9 cellular contexts compared by ENCODE assay signal in the genomic region with DNA sequence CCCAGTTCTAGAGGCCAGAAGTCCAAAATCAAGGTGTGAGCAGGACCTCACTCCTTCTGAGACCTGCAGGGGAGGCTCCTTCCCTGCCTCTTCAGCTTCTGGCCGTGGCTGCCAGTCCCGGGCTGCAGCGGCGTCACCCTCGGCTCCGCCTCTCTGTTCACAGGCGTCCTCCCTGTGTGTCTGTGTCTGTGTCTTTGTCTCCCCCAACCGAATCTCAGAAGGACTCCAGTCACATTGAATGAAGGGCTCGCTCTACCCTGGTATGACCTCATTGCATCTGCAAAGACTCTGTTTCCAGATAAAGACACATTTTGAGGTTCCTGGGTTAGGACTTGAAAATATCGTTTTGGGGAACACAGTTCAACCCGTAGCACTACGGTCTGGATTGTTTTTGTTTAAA. TPM values are rescaled to one million over a fixed set of nuclear protein-coding genes. Genes with fewer than 3 reads are reported as not detected.
DNase-seq lines count a peak whose midpoint lies in the region; ATAC-seq and TF ChIP-seq lines count a peak whose summit lies in the region.
"Had no signal": no experiment of that assay in that cellular context is flagged by ENCODE, and none has a peak within 500 bp of the region (broad histone marks: within the 10 kb centered on the region; RNA-seq: fewer than 3 reads in every experiment).

No MANE protein-coding gene starts in this region.

- peaks cover 4% of the 10 kb centered on the region for H3K4me1 Mint-ChIP-seq in activated T-cell treated with anti-CD3 and anti-CD28 coated beads, Interleukin-2, amount 50 U/mL, for 4 hours (ENCODE audit: low read depth)

- H3K9me3 Mint-ChIP-seq in activated T-cell treated with anti-CD3 and anti-CD28 coated beads, Interleukin-2, amount 50 U/mL, for 4 hours: no peaks in the 10 kb centered on the region

- no peak overlapping the region for H3K4me3 ChIP-seq in NT2/D1 (ENCODE audit: insufficient read length, low read depth)
- H3K4me3 ChIP-seq in heart left ventricle: no peak overlapping the region

- H3K36me3 ChIP-seq in NT2/D1 (ENCODE audit: insufficient read depth, insufficient read length, low read length) (no peaks in the 10 kb centered on the region), heart left ventricle (no peaks in the 10 kb centered on the region)

- DNase-seq in DMS 273 (lab: John Stamatoyannopoulos, UW; ENCODE audit: unreplicated experiment): peak; percentile 81
- DNase-seq in NT2/D1 (ENCODE audit: low read depth, low spot score): peak; percentile 59
- DNase-seq in activated T-cell treated with anti-CD3 and anti-CD28 coated beads, Interleukin-2, amount 50 U/mL, for 4 hours: peak; percentile 29
- DNase-seq in heart left ventricle: peak; percentile 36 to 76 (median 58)
- peak; percentile 23 for DNase-seq in renal cortical epithelial cell (ENCODE audit: low read depth)
- no peak for DNase-seq in middle frontal gyrus (ENCODE audit: extremely low spot score, low spot score)
- DNase-seq in cortex of kidney (lab: John Stamatoyannopoulos, UW): no peak

- H3K4me1 ChIP-seq in NT2/D1 (ENCODE audit: insufficient read depth, insufficient read length) (no peaks in the 10 kb centered on the region), heart left ventricle (peaks cover 0 to 14% (median 0%) of the 10 kb centered on the region in 12 donors)

- H3K9ac ChIP-seq in NT2/D1 (ENCODE audit: insufficient read length, low read depth): no peak overlapping the region

- H3K27me3 ChIP-seq in NT2/D1 (ENCODE audit: insufficient read depth, insufficient read length): no peaks in the 10 kb centered on the region
- peaks cover 0 to 17% (median 0%) of the 10 kb centered on the region in 9 donors for H3K27me3 ChIP-seq in heart left ventricle

- no peak overlapping the region for H3K27ac ChIP-seq in heart left ventricle

- intact Hi-C loops in heart left ventricle (cut with DNase I): loop anchor here in 1 of 10 donors (5.0 kb wide), 1 partner anchor 130 kb away; no protein-coding TSS in a partner anchor

- peak in 7 of 12 donors; percentile 9 to 37 (median 21) for TF ChIP-seq CTCF in heart left ventricle (IDR thresholded peaks at IDR 0.05)

- no peaks in the 10 kb centered on the region for H3K9me3 ChIP-seq in NT2/D1 (ENCODE audit: insufficient read depth, low read length)
- no peaks in the 10 kb centered on the region for H3K9me3 ChIP-seq in heart left ventricle

- peaks cover 40% of the 10 kb centered on the region for H3K27me3 Mint-ChIP-seq in activated T-cell treated with anti-CD3 and anti-CD28 coated beads, Interleukin-2, amount 50 U/mL, for 4 hours (ENCODE audit: low read depth)

- ATAC-seq in HG02884 (IDR thresholded peaks at IDR 0.05; ENCODE audit: unreplicated experiment) (peak; percentile 74), heart left ventricle (peak; percentile 41 to 86 (median 85))
- peak; percentile 81 to 86 for ATAC-seq in activated T-cell treated with anti-CD3 and anti-CD28 coated beads, Interleukin-2, amount 50 U/mL, for 4 hours

- TF ChIP-seq POLR2A in heart left ventricle (IDR thresholded peaks at IDR 0.05): no peak

- H3K4me3 Mint-ChIP-seq in activated T-cell treated with anti-CD3 and anti-CD28 coated beads, Interleukin-2, amount 50 U/mL, for 4 hours: no peak overlapping the region

- no peaks in the 10 kb centered on the region for H3K36me3 Mint-ChIP-seq in activated T-cell treated with anti-CD3 and anti-CD28 coated beads, Interleukin-2, amount 50 U/mL, for 4 hours (ENCODE audit: insufficient read depth)

- 17 to 22% (median 20%) methylated on average over 12 of the region's 12 CpGs for WGBS in heart left ventricle, 4 donors

RNA-seq across cellular contexts. Expression of a gene that starts 33.1 kb away (rescaled TPM):
- total RNA-seq in activated T-cell treated with anti-CD3 and anti-CD28 coated beads, Interleukin-2, amount 50 U/mL, for 4 hours: 10 to 100 TPM; 16.6 to 17.3 (median 16.7) TPM
- total RNA-seq in heart left ventricle (10 to 100 TPM; 13.5 to 28.8 (median 23.9) TPM), renal cortical epithelial cell (47.4 and 159 TPM in 2 replicates)
- polyA plus RNA-seq in heart left ventricle: 10 to 100 TPM; 10.6 to 20.3 TPM

RNA-seq across cellular contexts. Expression of a gene that starts 36.1 kb away (rescaled TPM):
- not detected for total RNA-seq in activated T-cell treated with anti-CD3 and anti-CD28 coated beads, Interleukin-2, amount 50 U/mL, for 4 hours
- total RNA-seq in heart left ventricle (under 1 TPM in 1 of 9 donors, not detected in 8; 0.40 TPM), renal cortical epithelial cell (not detected in 2 replicates)
- not detected for polyA plus RNA-seq in heart left ventricle
- total RNA-seq: lung microvascular endothelial cell had no signal

Comparison
In these comparisons a context has a peak if more than half of its experiments do, and no peak if none do; other contexts are left out.
1. DNase-seq: peak in DMS 273 (single experiment), NT2/D1 (single experiment), activated T-cell treated with anti-CD3 and anti-CD28 coated beads, Interleukin-2, amount 50 U/mL, for 4 hours (single experiment), heart left ventricle (5 of 5) and renal cortical epithelial cell (single experiment); none in middle frontal gyrus (single experiment) and cortex of kidney (single experiment).
2. Peak in every context shown above with its lines, with median percentiles within 50 percentile points of each other: ATAC-seq.